Comparison of ENCODE assay signal across 13 cellular contexts in genomic region chr14:64759555-64759938, GRCh38. TPM values are rescaled to one million over a fixed set of nuclear protein-coding genes. Genes with fewer than 3 reads are reported as not detected.
DNase-seq lines count a peak whose midpoint lies in the region; ATAC-seq and TF ChIP-seq lines count a peak whose summit lies in the region.
"Had no signal": no experiment of that assay in that cellular context is flagged by ENCODE, and none has a peak within 500 bp of the region (broad histone marks: within the 10 kb centered on the region; RNA-seq: fewer than 3 reads in every experiment).

No MANE protein-coding gene starts in this region.

- H3K27ac Mint-ChIP-seq in central memory CD8-positive, alpha-beta T cell (ENCODE audit: low read depth) = peak overlapping the region; percentile 26
- H3K27ac Mint-ChIP-seq: IgD-negative memory B cell had no signal

- peaks cover 45 to 94% (median 74%) of the 10 kb centered on the region in 9 donors for H3K4me1 ChIP-seq in heart right ventricle
- H3K4me1 ChIP-seq in right cardiac atrium (ENCODE audit: control insufficient read depth, insufficient read depth, low read length) = peaks cover 33% of the 10 kb centered on the region
- peaks cover 38% of the 10 kb centered on the region for H3K4me1 ChIP-seq in mucosa of descending colon (ENCODE audit: low read depth)
- H3K4me1 ChIP-seq in uterus = peaks cover 13 to 38% of the 10 kb centered on the region in 2 donors

- WGBS in heart right ventricle, 2 donors = 95 to 97% methylated on average over 6 of the region's 6 CpGs
- WGBS in right cardiac atrium = 94% methylated on average over 6 of the region's 6 CpGs

- no peaks in the 10 kb centered on the region for H3K9me3 ChIP-seq in heart right ventricle
- H3K9me3 ChIP-seq in right cardiac atrium (ENCODE audit: control insufficient read depth, low read length) = no peaks in the 10 kb centered on the region
- H3K9me3 ChIP-seq in mucosa of descending colon = no peaks in the 10 kb centered on the region
- H3K9me3 ChIP-seq in uterus = no peaks in the 10 kb centered on the region
- H3K9me3 ChIP-seq: esophagus muscularis mucosa, vagina had no signal

- no peak for DNase-seq in heart right ventricle
- no peak for DNase-seq in right cardiac atrium
- no peak for DNase-seq in central memory CD8-positive, alpha-beta T cell (ENCODE audit: low spot score in 2 of 2)
- DNase-seq in mucosa of descending colon = peak in 2 of 3 donors; percentile 20 to 37
- no peak for DNase-seq in uterus
- no peak for DNase-seq in GM13977 (ENCODE audit: low spot score)

- H3K27me3 ChIP-seq in heart right ventricle = no peaks in the 10 kb centered on the region
- H3K27me3 ChIP-seq in right cardiac atrium (ENCODE audit: control insufficient read depth, insufficient read depth) = no peaks in the 10 kb centered on the region
- H3K27me3 ChIP-seq in uterus = no peaks in the 10 kb centered on the region
- H3K27me3 ChIP-seq: dorsolateral prefrontal cortex, vagina had no signal

- H3K4me3 Mint-ChIP-seq in central memory CD8-positive, alpha-beta T cell = no peak overlapping the region
- H3K4me3 Mint-ChIP-seq: IgD-negative memory B cell had no signal

- H3K27ac ChIP-seq in heart right ventricle = peak overlapping the region in 9 of 10 donors; percentile 16 to 88 (median 76)
- H3K27ac ChIP-seq in right cardiac atrium (ENCODE audit: low read length) = no peak overlapping the region
- peak overlapping the region; percentile 78 to 85 for H3K27ac ChIP-seq in uterus
- H3K27ac ChIP-seq: esophagus muscularis mucosa had no signal

- in situ Hi-C loops in GM13977 (cut with MboI; ENCODE audit: low pct_unique_long_range_greater_than_20kb, low sequenced_read_pairs, unreplicated experiment) = no loop called here

- H3K36me3 Mint-ChIP-seq in central memory CD8-positive, alpha-beta T cell (ENCODE audit: insufficient read depth) = peaks cover 1% of the 10 kb centered on the region
- H3K36me3 Mint-ChIP-seq: IgD-negative memory B cell had no signal

- H3K36me3 ChIP-seq in heart right ventricle = no peaks in the 10 kb centered on the region
- H3K36me3 ChIP-seq in mucosa of descending colon (ENCODE audit: low read depth) = no peaks in the 10 kb centered on the region
- H3K36me3 ChIP-seq in uterus = no peaks in the 10 kb centered on the region
- H3K36me3 ChIP-seq: esophagus muscularis mucosa, vagina had no signal

- intact Hi-C loops in heart right ventricle (cut with DNase I) (loop anchor here in 2 of 10 donors (5.0 kb wide), 2 partner anchors 37 to 77 kb away; no protein-coding TSS in a partner anchor), right cardiac atrium (cut with DNase I) (no loop called here), mucosa of descending colon (cut with DNase I, micrococcal nuclease) (no loop called here), uterus (cut with DNase I; ENCODE audit: low total_unique reads) (no loop called here)

- H3K27me3 Mint-ChIP-seq in central memory CD8-positive, alpha-beta T cell = peaks cover 21% of the 10 kb centered on the region

- H3K4me1 Mint-ChIP-seq in central memory CD8-positive, alpha-beta T cell = peaks cover 77% of the 10 kb centered on the region

- no peak for ATAC-seq in heart right ventricle
- no peak for ATAC-seq in right cardiac atrium
- ATAC-seq in central memory CD8-positive, alpha-beta T cell (replicated peaks; ENCODE audit: extremely low read depth, poor library complexity, severe bottlenecking) = no peak
- ATAC-seq in mucosa of descending colon = no peak
- no peak for ATAC-seq in HG02852 (IDR thresholded peaks at IDR 0.05; ENCODE audit: unreplicated experiment)
- ATAC-seq in HG03378 (IDR thresholded peaks at IDR 0.05; ENCODE audit: unreplicated experiment) = no peak
- ATAC-seq: stimulated activated naive CD8-positive, alpha-beta T cell treated with anti-CD3 and anti-CD28 coated beads, Interleukin-15, Interleukin-2, amounts not matched to agents 100 U/mL and 50 U/mL, for 24 hours had no signal

- no peaks in the 10 kb centered on the region for H3K9me3 Mint-ChIP-seq in central memory CD8-positive, alpha-beta T cell
- H3K9me3 Mint-ChIP-seq: IgD-negative memory B cell had no signal

- no peak for TF ChIP-seq POLR2A in uterus (IDR thresholded peaks at IDR 0.05)

- TF ChIP-seq CTCF in heart right ventricle (IDR thresholded peaks at IDR 0.05) = no peak
- no peak for TF ChIP-seq CTCF in mucosa of descending colon (IDR thresholded peaks at IDR 0.05)
- no peak for TF ChIP-seq CTCF in uterus (IDR thresholded peaks at IDR 0.05)
- no peak for TF ChIP-seq CTCF in GM13977 (IDR thresholded peaks at IDR 0.05; ENCODE audit: extremely low read depth, insufficient read depth, missing control alignments)

- no peak overlapping the region for H3K4me3 ChIP-seq in heart right ventricle
- H3K4me3 ChIP-seq in right cardiac atrium (ENCODE audit: low read length) = no peak overlapping the region
- H3K4me3 ChIP-seq in mucosa of descending colon = no peak overlapping the region
- H3K4me3 ChIP-seq in uterus = no peak overlapping the region
- H3K4me3 ChIP-seq: dorsolateral prefrontal cortex, esophagus muscularis mucosa, vagina had no signal

RNA-seq across cellular contexts. Expression of gene PLEKHG3, which starts 55.3 kb away (rescaled TPM):
- 10 to 100 TPM; 11.2 to 25.5 (median 16.2) TPM for total RNA-seq in heart right ventricle
- 1 to 10 TPM; 5.0 to 9.4 TPM for polyA plus RNA-seq in heart right ventricle
- 10 to 100 TPM; 35.7 to 58.7 (median 50.6) TPM for total RNA-seq in right cardiac atrium
- polyA plus RNA-seq in right cardiac atrium = 12.6 TPM
- total RNA-seq in mucosa of descending colon = 10 to 100 TPM; 72.0 to 96.6 (median 91.4) TPM
- total RNA-seq in uterus = 100 to 1,000 TPM in 1 of 4 donors, 10 to 100 TPM in 3; 40.5 to 178 (median 59.7) TPM

Comparison
In these comparisons a context has a peak if more than half of its experiments do, and no peak if none do; other contexts are left out.
1. DNase-seq: peak in mucosa of descending colon (2 of 3); none in heart right ventricle (0 of 2), right cardiac atrium (0 of 3), central memory CD8-positive, alpha-beta T cell (0 of 2), uterus (0 of 2) and GM13977 (single experiment).